In genomic region chr6:119557239-119557638, GRCh38 we compare ENCODE assay signal across 11 cellular contexts.
"Had no signal": no experiment of that assay in that cellular context is flagged by ENCODE, and none has a peak within 500 bp of the region (broad histone marks: within the 10 kb centered on the region; RNA-seq: fewer than 3 reads in every experiment).

No MANE protein-coding gene starts in this region.

- H2AFZ ChIP-seq: GM23248, GM23338 had no signal

- H3K4me1 ChIP-seq: HAP-1 had no signal

- DNase-seq: GM23248, GOT3, H7, H9, HCEC 1CT, HFFc6 had no signal

- H3K9me3 ChIP-seq: HAP-1 had no signal

- H3K36me3 ChIP-seq: HAP-1 had no signal

- ATAC-seq: GM23338, HCT116 had no signal

- FAIRE-seq: H1, H54 had no signal

- H3K27ac ChIP-seq: GM23248 had no signal

- H3K4me3 ChIP-seq: GM23248, GM23338, HAP-1 had no signal

- H3K9ac ChIP-seq: GM23248 had no signal

- H3K4me2 ChIP-seq: GM23338 had no signal
